In genomic region chr6:159977242-159978214, GRCh38 we compare ENCODE assay signal across 8 cellular contexts. TPM values are rescaled to one million over a fixed set of nuclear protein-coding genes. Genes with fewer than 3 reads are reported as not detected.
A peak's percentile ranks its signal among the peaks of the same experiment; 100 is the strongest.
DNase-seq lines count a peak whose midpoint lies in the region; ATAC-seq and TF ChIP-seq lines count a peak whose summit lies in the region.

No MANE protein-coding gene starts in this region.

- H3K79me2 ChIP-seq in DND-41 (ENCODE audit: insufficient read depth, low read length) = peaks cover 96% of the 10 kb centered on the region

- H3K27ac ChIP-seq in DND-41 (ENCODE audit: low read length) (peak overlapping the region; percentile 84), RWPE2 (ENCODE audit: poor library complexity, severe bottlenecking) (peak overlapping the region; percentile 85), neutrophil (peak overlapping the region; percentile 49)

- no peak overlapping the region for H2AFZ ChIP-seq in DND-41 (ENCODE audit: low read depth, low read length)

- H4K20me1 ChIP-seq in DND-41 (ENCODE audit: insufficient read depth, low read length) = peaks cover 66% of the 10 kb centered on the region

- ATAC-seq in DND-41 (ENCODE audit: insufficient read depth, low read depth) (peak; percentile 8; the same call in 1 of the 3 replicates), RWPE2 (ENCODE audit: low read depth) (no peak), GM19467 (IDR thresholded peaks at IDR 0.05; ENCODE audit: unreplicated experiment) (no peak), GM21526 (IDR thresholded peaks at IDR 0.05; ENCODE audit: low FRiP score, unreplicated experiment) (no peak), GM18868 (IDR thresholded peaks at IDR 0.05; ENCODE audit: unreplicated experiment) (no peak)

- H3K4me1 ChIP-seq in DND-41 (ENCODE audit: insufficient read depth, low read length) (peaks cover 98% of the 10 kb centered on the region), RWPE2 (ENCODE audit: insufficient read depth, poor library complexity, severe bottlenecking) (peaks cover 50% of the 10 kb centered on the region), neutrophil (ENCODE audit: control insufficient read depth in 1 of 2, insufficient read depth in 1 of 2, low read depth in 1 of 2, low read length in 1 of 2) (peaks cover 96 to 97% of the 10 kb centered on the region in 2 experiments)

- TF ChIP-seq CTCF in DND-41 (IDR thresholded peaks at IDR 0.05; ENCODE audit: borderline replicate concordance, extremely low read depth, low read length, poor library complexity, severe bottlenecking) (peak; percentile 8), RWPE2 (IDR thresholded peaks at IDR 0.05; ENCODE audit: poor library complexity, severe bottlenecking) (no peak), neutrophil (IDR thresholded peaks at IDR 0.05) (no peak)

- peak overlapping the region in 1 of 2 experiments; percentile 47; a peak in 2 of 4 replicates for H3K4me3 ChIP-seq in DND-41 (ENCODE audit: low read depth in 1 of 2, low read length in 2 of 2)
- no peak overlapping the region for H3K4me3 ChIP-seq in RWPE2 (ENCODE audit: severe bottlenecking)
- peak overlapping the region in 1 of 2 experiments; percentile 8 for H3K4me3 ChIP-seq in neutrophil (ENCODE audit: low read depth in 1 of 2, low read length in 1 of 2)
- no peak overlapping the region for H3K4me3 ChIP-seq in H7 (ENCODE audit: insufficient read depth, low read depth, low read length)

- H3K9me3 ChIP-seq in DND-41 (ENCODE audit: insufficient read depth, low read length, severe bottlenecking) (no peaks in the 10 kb centered on the region), RWPE2 (ENCODE audit: severe bottlenecking) (no peaks in the 10 kb centered on the region), neutrophil (no peaks in the 10 kb centered on the region)

- H3K4me2 ChIP-seq in DND-41 (ENCODE audit: insufficient read depth, low read length) = peak overlapping the region; percentile 67

- H3K27me3 ChIP-seq in DND-41 (ENCODE audit: insufficient read depth, low read length, poor library complexity) (no peaks in the 10 kb centered on the region), RWPE2 (ENCODE audit: insufficient read depth, poor library complexity, severe bottlenecking) (no peaks in the 10 kb centered on the region), neutrophil (no peaks in the 10 kb centered on the region), H7 (ENCODE audit: control insufficient read depth, insufficient read depth, low read length) (no peaks in the 10 kb centered on the region)

- no peaks in the 10 kb centered on the region; the same call in 1 of the 2 replicates for H3K36me3 ChIP-seq in DND-41 (ENCODE audit: insufficient read depth, low read length)
- H3K36me3 ChIP-seq in RWPE2 (ENCODE audit: low read depth) = no peaks in the 10 kb centered on the region; the same call in 1 of the 2 replicates
- peaks cover 8% of the 10 kb centered on the region for H3K36me3 ChIP-seq in neutrophil
- no peaks in the 10 kb centered on the region for H3K36me3 ChIP-seq in H7 (replicated peaks; ENCODE audit: control insufficient read depth, insufficient read depth, low read length)

- H3K9ac ChIP-seq in DND-41 (ENCODE audit: low read depth, low read length) = peak overlapping the region; percentile 69

- DNase-seq in DND-41 = peak; percentile 55
- no peak for DNase-seq in RWPE2 (ENCODE audit: low spot score)
- peak; percentile 67 for DNase-seq in fibroblast of peridontal ligament (ENCODE audit: extremely low read depth)
- DNase-seq in H7 = no peak

RNA-seq across cellular contexts. Expression of gene IGF2R, which starts 8.6 kb away (rescaled TPM):
- total RNA-seq in H7 (2014; rRNA removed; shearing (Covaris generic)) = 27.9 and 29.4 TPM in 2 replicates

Comparison
In these comparisons a context has a peak if more than half of its experiments do, and no peak if none do; other contexts are left out.
1. DNase-seq: peak in DND-41 (single experiment) and fibroblast of peridontal ligament (single experiment); none in RWPE2 (single experiment) and H7 (single experiment).
2. Peak in every context shown above with its lines, with median percentiles within 50 percentile points of each other: H3K27ac ChIP-seq.